In the genomic region with DNA sequence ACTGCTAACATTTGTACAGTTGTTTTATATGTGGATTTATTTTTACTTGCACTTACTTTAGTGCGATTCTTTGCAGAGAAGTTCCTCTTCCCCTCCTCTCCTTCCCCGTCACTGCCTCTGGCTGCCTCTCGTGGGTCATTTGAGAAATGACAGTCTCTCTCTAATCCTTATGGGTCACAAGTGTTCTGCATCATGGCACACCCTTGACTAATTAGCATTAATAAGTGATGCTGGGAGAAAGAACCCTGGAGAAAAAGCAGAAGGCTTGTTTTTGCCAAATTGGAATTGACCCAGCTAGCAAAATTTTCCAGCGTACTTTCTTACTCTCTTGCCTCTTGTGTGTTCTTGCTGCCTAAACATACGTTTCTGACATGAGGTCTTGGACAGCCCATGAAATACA, we compare ENCODE assay signal across 8 cellular contexts.
DNase-seq lines count a peak whose midpoint lies in the region; ATAC-seq, FAIRE-seq and TF ChIP-seq lines count a peak whose summit lies in the region.

No MANE protein-coding gene starts in this region.

- TF ChIP-seq CTCF in tibial nerve (IDR thresholded peaks at IDR 0.05): peak in 1 of 5 experiments; percentile 13

- WGBS in tibial nerve, 2 donors: 19 to 21% methylated on average over 5 of the region's 5 CpGs

- H3K36me3 ChIP-seq in tibial nerve: no peaks in the 10 kb centered on the region

- ATAC-seq in GM21717 (IDR thresholded peaks at IDR 0.05; ENCODE audit: unreplicated experiment) (no peak), HG03196 (IDR thresholded peaks at IDR 0.05; ENCODE audit: unreplicated experiment) (no peak)

- H3K27ac ChIP-seq in tibial nerve: peak overlapping the region in 2 of 4 donors; percentile 3 to 36

- FAIRE-seq in GM18507 (lab: Jason Lieb, UNC): peak; percentile 65

- no peak overlapping the region for H3K4me3 ChIP-seq in tibial nerve

- no peaks in the 10 kb centered on the region for H3K27me3 ChIP-seq in tibial nerve

- TF ChIP-seq EP300 in tibial nerve (IDR thresholded peaks at IDR 0.05): no peak

- no peak for DNase-seq in GM18507 (ENCODE audit: extremely low spot score, insufficient read length, low read depth)
- DNase-seq in NCI-H69 (lab: John Stamatoyannopoulos, UW): peak; percentile 30
- peak; percentile 48 for DNase-seq in fibroblast of peridontal ligament (ENCODE audit: extremely low read depth)
- DNase-seq in renal cortical epithelial cell (ENCODE audit: low read depth): peak; percentile 86
- DNase-seq in tibial nerve (ENCODE audit: low spot score in 2 of 2): no peak
- no peak for DNase-seq in cerebellar cortex (ENCODE audit: low spot score)

- no peaks in the 10 kb centered on the region for H3K9me3 ChIP-seq in tibial nerve

- TF ChIP-seq POLR2A in tibial nerve (IDR thresholded peaks at IDR 0.05): no peak

- H3K4me1 ChIP-seq in tibial nerve: peaks cover 0 to 19% (median 6%) of the 10 kb centered on the region in 4 donors

Comparison
In these comparisons a context has a peak if more than half of its experiments do, and no peak if none do; other contexts are left out.
1. DNase-seq: peak in NCI-H69 (single experiment), fibroblast of peridontal ligament (single experiment) and renal cortical epithelial cell (single experiment); none in GM18507 (single experiment), tibial nerve (0 of 2) and cerebellar cortex (single experiment).